ENCODE assay signal across 17 cellular contexts in genomic region chr15:88276821-88277220, GRCh38. TPM values are rescaled to one million over a fixed set of nuclear protein-coding genes. Genes with fewer than 3 reads are reported as not detected.
A peak's percentile ranks its signal among the peaks of the same experiment; 100 is the strongest.
DNase-seq lines count a peak whose midpoint lies in the region; ATAC-seq and TF ChIP-seq lines count a peak whose summit lies in the region.
"Had no signal": no experiment of that assay in that cellular context is flagged by ENCODE, and none has a peak within 500 bp of the region (broad histone marks: within the 10 kb centered on the region; RNA-seq: fewer than 3 reads in every experiment).

No MANE protein-coding gene starts in this region.

- TF ChIP-seq CTCF in glutamatergic neuron (IDR thresholded peaks at IDR 0.05; ENCODE audit: partially characterized antibody, unreplicated experiment) = no peak

- no peaks in the 10 kb centered on the region for H3K36me3 Mint-ChIP-seq in glutamatergic neuron (ENCODE audit: unreplicated experiment)

- DNase-seq in DMS 273 (lab: John Stamatoyannopoulos, UW; ENCODE audit: unreplicated experiment) (peak; percentile 21), DMS 273 treated with DMSO at 0.1 percent for 48 hours (lab: John Stamatoyannopoulos, UW) (no peak), glutamatergic neuron (no peak), posterior vena cava (ENCODE audit: low spot score) (peak; percentile 76), caudate nucleus (lab: John Stamatoyannopoulos, UW) (no peak)
- no peak for DNase-seq in activated naive CD4-positive, alpha-beta T cell treated with Interleukin-2 at 50 U/mL for 16 hours
- DNase-seq: AML-193; CD4-positive, alpha-beta T cell; DMS53; DND-41; EL had no signal

- peaks cover 5% of the 10 kb centered on the region for H3K4me1 Mint-ChIP-seq in glutamatergic neuron (ENCODE audit: low read depth, unreplicated experiment)

- no peak for ATAC-seq in HG02678 (IDR thresholded peaks at IDR 0.05; ENCODE audit: unreplicated experiment)
- ATAC-seq: A549, GM12878 had no signal

- no peak overlapping the region for H3K27ac ChIP-seq in caudate nucleus (ENCODE audit: low read depth, low read length)
- H3K27ac ChIP-seq: 22Rv1, C4-2B, HL-60 had no signal

- intact Hi-C loops in posterior vena cava (cut with DNase I) = no loop called here

- H3K27me3 Mint-ChIP-seq in glutamatergic neuron (ENCODE audit: unreplicated experiment) = peaks cover 5% of the 10 kb centered on the region

- peak overlapping the region; percentile 50 for H3K27ac Mint-ChIP-seq in glutamatergic neuron (ENCODE audit: unreplicated experiment)
- H3K27ac Mint-ChIP-seq: CD4-positive, alpha-beta T cell had no signal

- H3K4me3 Mint-ChIP-seq in glutamatergic neuron (ENCODE audit: unreplicated experiment) = no peak overlapping the region
- H3K4me3 Mint-ChIP-seq: CD4-positive, alpha-beta T cell had no signal

- peaks cover 2% of the 10 kb centered on the region for H3K9me3 Mint-ChIP-seq in glutamatergic neuron (ENCODE audit: unreplicated experiment)
- H3K9me3 Mint-ChIP-seq: CD4-positive, alpha-beta T cell had no signal

RNA-seq across cellular contexts. Expression of gene NTRK3, which starts 20.3 kb away (rescaled TPM):
- total RNA-seq in glutamatergic neuron (ENCODE audit: unreplicated experiment) = 9.5 TPM
- 10 to 100 TPM; 34.3 to 94.1 TPM for total RNA-seq in posterior vena cava
- total RNA-seq: GM12878 had no signal

Comparison
In these comparisons a context has a peak if more than half of its experiments do, and no peak if none do; other contexts are left out.
1. DNase-seq: peak in DMS 273 (single experiment) and posterior vena cava (single experiment); none in DMS 273 treated with DMSO at 0.1 percent for 48 hours (single experiment), glutamatergic neuron (single experiment), caudate nucleus (0 of 61) and activated naive CD4-positive, alpha-beta T cell treated with Interleukin-2 at 50 U/mL for 16 hours (single experiment).